In the genomic region with DNA sequence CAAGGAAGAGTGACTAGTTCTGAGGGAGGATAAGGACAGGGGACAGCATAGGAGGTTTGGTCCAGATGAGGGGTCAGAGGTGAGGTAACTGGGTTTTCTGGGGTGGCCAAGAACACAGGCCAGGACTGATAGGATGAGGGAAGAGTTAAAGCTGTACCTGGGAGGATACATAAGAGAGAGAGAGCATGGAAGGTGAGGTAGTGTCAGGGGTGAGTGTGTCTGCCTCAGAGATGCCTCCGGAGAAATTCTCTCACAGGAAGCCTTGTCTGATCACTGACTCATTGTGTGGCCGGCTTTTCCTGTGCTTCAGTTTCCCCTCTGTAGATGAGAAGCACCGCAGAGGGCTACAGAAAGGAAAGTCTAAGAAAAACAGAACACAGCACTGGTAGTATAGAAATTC, we compare ENCODE assay signal across 9 cellular contexts. TPM values are rescaled to one million over a fixed set of nuclear protein-coding genes. Genes with fewer than 3 reads are reported as not detected.
DNase-seq lines count a peak whose midpoint lies in the region; ATAC-seq lines count a peak whose summit lies in the region.
"Had no signal": no experiment of that assay in that cellular context is flagged by ENCODE, and none has a peak within 500 bp of the region (broad histone marks: within the 10 kb centered on the region; RNA-seq: fewer than 3 reads in every experiment).

No MANE protein-coding gene starts in this region.

- no peaks in the 10 kb centered on the region for H3K36me3 Mint-ChIP-seq in activated naive CD4-positive, alpha-beta T cell treated with anti-CD3 and anti-CD28 coated beads, Interleukin-2, amount 50 U/mL, for 24 hours

- peak overlapping the region; percentile 78 for H3K4me3 Mint-ChIP-seq in activated naive CD4-positive, alpha-beta T cell treated with anti-CD3 and anti-CD28 coated beads, Interleukin-2, amount 50 U/mL, for 24 hours

- no peaks in the 10 kb centered on the region for H3K27me3 Mint-ChIP-seq in activated naive CD4-positive, alpha-beta T cell treated with anti-CD3 and anti-CD28 coated beads, Interleukin-2, amount 50 U/mL, for 24 hours

- H3K9me3 Mint-ChIP-seq in activated naive CD4-positive, alpha-beta T cell treated with anti-CD3 and anti-CD28 coated beads, Interleukin-2, amount 50 U/mL, for 24 hours: no peaks in the 10 kb centered on the region

- peak; percentile 53 for ATAC-seq in HG02623 (IDR thresholded peaks at IDR 0.05; ENCODE audit: unreplicated experiment)

- peak overlapping the region; percentile 88 for H3K27ac Mint-ChIP-seq in activated naive CD4-positive, alpha-beta T cell treated with anti-CD3 and anti-CD28 coated beads, Interleukin-2, amount 50 U/mL, for 24 hours

- DNase-seq in Daoy (ENCODE audit: low read depth) (peak; percentile 70), SKM-1 treated with dmso at 0.1 percent for 144 hours (lab: John Stamatoyannopoulos, UW; ENCODE audit: unreplicated experiment) (peak; percentile 41), non-pigmented ciliary epithelial cell (ENCODE audit: low read depth) (peak; percentile 38), epidermal melanocyte (ENCODE audit: insufficient read length, low spot score) (no peak), NCI-H524 (lab: John Stamatoyannopoulos, UW) (no peak), NCI-H82 (lab: John Stamatoyannopoulos, UW) (no peak)

- H3K4me1 Mint-ChIP-seq in activated naive CD4-positive, alpha-beta T cell treated with anti-CD3 and anti-CD28 coated beads, Interleukin-2, amount 50 U/mL, for 24 hours: no peaks in the 10 kb centered on the region

RNA-seq across cellular contexts. Expression of gene FASLG, which starts 40.2 kb away (rescaled TPM):
- not detected in 2 replicates for total RNA-seq in Daoy (2014; rRNA removed; shearing (Covaris generic))
- total RNA-seq: fibroblast of lung had no signal

Comparison
In these comparisons a context has a peak if more than half of its experiments do, and no peak if none do; other contexts are left out.
1. DNase-seq: peak in Daoy (single experiment), SKM-1 treated with dmso at 0.1 percent for 144 hours (single experiment) and non-pigmented ciliary epithelial cell (single experiment); none in epidermal melanocyte (single experiment), NCI-H524 (0 of 2) and NCI-H82 (single experiment).